ENCODE assay signal across 8 cellular contexts in the genomic region with DNA sequence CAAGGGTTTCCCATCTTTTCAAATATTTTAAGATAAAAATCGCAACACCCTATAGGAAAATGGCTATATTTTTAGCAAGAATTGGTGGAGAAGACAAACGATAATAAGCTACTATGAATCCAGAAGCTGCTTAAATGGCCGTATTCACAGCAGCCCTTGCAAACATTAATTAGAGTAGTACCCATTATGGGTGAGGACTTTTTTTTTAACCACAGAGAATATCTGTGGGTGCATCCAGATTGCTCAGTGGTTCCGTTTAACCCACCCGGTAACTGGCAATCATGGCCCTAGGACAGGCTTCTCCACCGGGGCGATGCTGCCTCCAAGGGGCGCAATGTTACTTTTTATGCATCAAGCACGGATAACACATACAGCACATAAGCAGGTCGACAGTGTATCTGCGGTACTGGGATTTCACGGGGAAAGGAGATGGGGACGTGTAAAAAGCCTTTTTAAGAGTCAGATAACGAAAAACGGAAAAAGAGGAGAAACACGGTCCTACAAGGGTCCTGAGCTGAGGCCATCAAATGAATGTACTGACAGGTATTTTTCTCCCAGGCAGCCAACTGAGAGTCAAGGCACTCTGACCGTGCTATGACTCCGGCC. TPM values are rescaled to one million over a fixed set of nuclear protein-coding genes. Genes with fewer than 3 reads are reported as not detected.
DNase-seq lines count a peak whose midpoint lies in the region; ATAC-seq and TF ChIP-seq lines count a peak whose summit lies in the region.

No MANE protein-coding gene starts in this region.

- no peaks in the 10 kb centered on the region for H3K36me3 Mint-ChIP-seq in natural killer cell

- H3K4me1 Mint-ChIP-seq in natural killer cell, result peaks cover 13 to 19% of the 10 kb centered on the region in 2 donors

- H3K9me3 Mint-ChIP-seq in natural killer cell, result no peaks in the 10 kb centered on the region

- H3K4me3 Mint-ChIP-seq in natural killer cell, result peak overlapping the region; percentile 84

- peaks cover 12% of the 10 kb centered on the region for H3K4me1 ChIP-seq in HUES48 (ENCODE audit: control insufficient read depth, insufficient read depth, low read length)

- TF ChIP-seq POLR2A in erythroblast (IDR thresholded peaks at IDR 0.05; ENCODE audit: low read length), result no peak

- no peak overlapping the region for H3K27ac ChIP-seq in HUES48 (ENCODE audit: low read depth, low read length)
- peak overlapping the region; percentile 63; the same call in 1 of the 2 replicates for H3K27ac ChIP-seq in VCaP

- H3K27ac Mint-ChIP-seq in natural killer cell, result peak overlapping the region in 1 of 2 donors; percentile 41

- H3K4me3 ChIP-seq in HUES48 (ENCODE audit: low read depth, low read length), result peak overlapping the region; percentile 73

- no peaks in the 10 kb centered on the region for H3K36me3 ChIP-seq in HUES48 (ENCODE audit: control insufficient read depth, insufficient read depth, low read length)

- peak; percentile 66 for TF ChIP-seq CTCF in VCaP (conservative IDR thresholded peaks at IDR 0.05)
- TF ChIP-seq CTCF in natural killer cell (IDR thresholded peaks at IDR 0.05), result no peak

- peaks cover 50 to 55% of the 10 kb centered on the region in 2 donors for H3K27me3 Mint-ChIP-seq in natural killer cell (ENCODE audit: low read depth in 2 of 2)

- H3K9me3 ChIP-seq in HUES48 (ENCODE audit: control insufficient read depth, insufficient read depth, low read length), result no peaks in the 10 kb centered on the region

- no peak overlapping the region for H3K9ac ChIP-seq in HUES48 (ENCODE audit: low read depth, low read length)

- ATAC-seq in natural killer cell (no peak), GM18858 (IDR thresholded peaks at IDR 0.05; ENCODE audit: unreplicated experiment) (no peak)

- peaks cover 39% of the 10 kb centered on the region for H3K27me3 ChIP-seq in HUES48 (ENCODE audit: control insufficient read depth, insufficient read depth, low read length)

- intact Hi-C loops in natural killer cell (cut with micrococcal nuclease), result no loop called here

- DNase-seq in D341Med (ENCODE audit: low spot score) (peak; percentile 49), erythroblast (lab: John Stamatoyannopoulos, UW) (peak; percentile 27 to 28), natural killer cell (no peak), NCI-H1436 (lab: John Stamatoyannopoulos, UW) (no peak), UCSD-AML1 (lab: John Stamatoyannopoulos, UW; ENCODE audit: unreplicated experiment) (no peak)

RNA-seq across cellular contexts. Expression of a gene that starts 1.0 kb away (rescaled TPM):
- not detected for total RNA-seq in natural killer cell

RNA-seq across cellular contexts. Expression of a gene that starts 46.6 kb away (rescaled TPM):
- total RNA-seq in natural killer cell, result not detected

Comparison
In these comparisons a context has a peak if more than half of its experiments do, and no peak if none do; other contexts are left out.
1. DNase-seq: peak in D341Med (single experiment) and erythroblast (2 of 2); none in natural killer cell (single experiment), NCI-H1436 (single experiment) and UCSD-AML1 (single experiment).